In genomic region chr3:56813656-56813965, GRCh38 we compare ENCODE assay signal across 13 cellular contexts. TPM values are rescaled to one million over a fixed set of nuclear protein-coding genes. Genes with fewer than 3 reads are reported as not detected.
DNase-seq lines count a peak whose midpoint lies in the region; ATAC-seq, FAIRE-seq and TF ChIP-seq lines count a peak whose summit lies in the region.
"Had no signal": no experiment of that assay in that cellular context is flagged by ENCODE, and none has a peak within 500 bp of the region (broad histone marks: within the 10 kb centered on the region; RNA-seq: fewer than 3 reads in every experiment).

No MANE protein-coding gene starts in this region.

- no TSS peak for BruUV-seq in PC-9 (replicated peaks; lab: Mats Ljungman, UMichigan)

- H2AFZ ChIP-seq in PC-9, result no peak overlapping the region

- no peaks in the 10 kb centered on the region for H3K36me3 Mint-ChIP-seq in natural killer cell
- H3K36me3 Mint-ChIP-seq in natural killer cell treated with Interleukin-12 subunit alpha and Interleukin-12 subunit beta and Interleukin-15 and Interleukin-18, amount 100 ng/mL, for 72 hours, result no peaks in the 10 kb centered on the region
- H3K36me3 Mint-ChIP-seq in activated T-helper 1 cell treated with anti-CD3 and anti-CD28 coated beads, Interleukin-12 subunit alpha, Interleukin-12 subunit beta, Interleukin-2, Interleukin-4 antibody, amounts not matched to agents 30 ng/mL and 10 ng/mL and 1 ng/mL, durations not matched to agents 14 hours and 24 hours and 36 hours (ENCODE audit: low read depth), result no peaks in the 10 kb centered on the region

- no peaks in the 10 kb centered on the region for H3K36me3 ChIP-seq in PC-9 (ENCODE audit: low read depth)
- H3K36me3 ChIP-seq: BE2C, Peyer's patch had no signal

- peaks cover 20% of the 10 kb centered on the region for H3K79me2 ChIP-seq in PC-9 (ENCODE audit: low read depth)

- ATAC-seq in natural killer cell (no peak), GM19328 (IDR thresholded peaks at IDR 0.05; ENCODE audit: unreplicated experiment) (no peak)
- ATAC-seq in natural killer cell treated with Interleukin-12 subunit alpha and Interleukin-12 subunit beta and Interleukin-15 and Interleukin-18, amount 100 ng/mL, for 72 hours, result no peak
- ATAC-seq: psoas muscle had no signal

- H4K20me1 ChIP-seq in PC-9 (ENCODE audit: insufficient read depth), result no peaks in the 10 kb centered on the region

- H3F3A ChIP-seq in PC-9 (ENCODE audit: insufficient read depth, low read depth), result peaks cover 43% of the 10 kb centered on the region

- no peaks in the 10 kb centered on the region for H3K9me2 ChIP-seq in PC-9 (ENCODE audit: insufficient read depth)

- H3K27ac Mint-ChIP-seq in natural killer cell, result peak overlapping the region; percentile 16 to 48
- peak overlapping the region in 1 of 2 donors; percentile 51 for H3K27ac Mint-ChIP-seq in natural killer cell treated with Interleukin-12 subunit alpha and Interleukin-12 subunit beta and Interleukin-15 and Interleukin-18, amount 100 ng/mL, for 72 hours
- H3K27ac Mint-ChIP-seq in activated T-helper 1 cell treated with anti-CD3 and anti-CD28 coated beads, Interleukin-12 subunit alpha, Interleukin-12 subunit beta, Interleukin-2, Interleukin-4 antibody, amounts not matched to agents 30 ng/mL and 10 ng/mL and 1 ng/mL, durations not matched to agents 14 hours and 24 hours and 36 hours, result no peak overlapping the region

- no peak overlapping the region for H3K4me3 ChIP-seq in PC-9
- H3K4me3 ChIP-seq: Peyer's patch, psoas muscle had no signal

- TF ChIP-seq CTCF in natural killer cell (IDR thresholded peaks at IDR 0.05) (no peak), PC-9 (conservative IDR thresholded peaks at IDR 0.05) (no peak)

- H3K27me3 Mint-ChIP-seq in natural killer cell (ENCODE audit: low read depth in 2 of 2), result no peaks in the 10 kb centered on the region
- H3K27me3 Mint-ChIP-seq in natural killer cell treated with Interleukin-12 subunit alpha and Interleukin-12 subunit beta and Interleukin-15 and Interleukin-18, amount 100 ng/mL, for 72 hours, result no peaks in the 10 kb centered on the region
- H3K27me3 Mint-ChIP-seq in activated T-helper 1 cell treated with anti-CD3 and anti-CD28 coated beads, Interleukin-12 subunit alpha, Interleukin-12 subunit beta, Interleukin-2, Interleukin-4 antibody, amounts not matched to agents 30 ng/mL and 10 ng/mL and 1 ng/mL, durations not matched to agents 14 hours and 24 hours and 36 hours (ENCODE audit: insufficient read depth), result no peaks in the 10 kb centered on the region

- no peak for FAIRE-seq in urothelium cell line (lab: Jason Lieb, UNC)

- H3K4me1 ChIP-seq in PC-9 (replicated peaks; ENCODE audit: insufficient read depth), result peaks cover 56% of the 10 kb centered on the region
- H3K4me1 ChIP-seq: Peyer's patch had no signal

- H3K27me3 ChIP-seq in PC-9 (ENCODE audit: insufficient read depth, low read depth), result no peaks in the 10 kb centered on the region
- H3K27me3 ChIP-seq: BE2C, Peyer's patch had no signal

- peak overlapping the region; percentile 74 for H3K4me2 ChIP-seq in PC-9

- CTCF ChIA-PET in PC-9 (lab: Charles Lee), result interaction anchor here (1.1 kb wide), 2 partner anchors 10 to 12 kb away, joined by 3 to 13 read pairs; partner anchors contain the start of gene ARHGEF3

- H3K9me3 ChIP-seq in PC-9 (ENCODE audit: insufficient read depth, low read depth), result no peaks in the 10 kb centered on the region
- H3K9me3 ChIP-seq: BE2C, Peyer's patch, psoas muscle had no signal

- H3K4me3 Mint-ChIP-seq in natural killer cell, result no peak overlapping the region
- no peak overlapping the region for H3K4me3 Mint-ChIP-seq in natural killer cell treated with Interleukin-12 subunit alpha and Interleukin-12 subunit beta and Interleukin-15 and Interleukin-18, amount 100 ng/mL, for 72 hours
- no peak overlapping the region for H3K4me3 Mint-ChIP-seq in activated T-helper 1 cell treated with anti-CD3 and anti-CD28 coated beads, Interleukin-12 subunit alpha, Interleukin-12 subunit beta, Interleukin-2, Interleukin-4 antibody, amounts not matched to agents 30 ng/mL and 10 ng/mL and 1 ng/mL, durations not matched to agents 14 hours and 24 hours and 36 hours

- DNase-seq in natural killer cell, result no peak
- DNase-seq in natural killer cell treated with Interleukin-12 subunit alpha and Interleukin-12 subunit beta and Interleukin-15 and Interleukin-18, amount 100 ng/mL, for 72 hours (ENCODE audit: low spot score), result no peak
- no peak for DNase-seq in PC-9
- peak; percentile 24 to 30 for DNase-seq in dermis microvascular lymphatic vessel endothelial cell (ENCODE audit: low read depth in 2 of 2)
- DNase-seq in urothelium cell line (ENCODE audit: low spot score), result peak; percentile 44
- no peak for DNase-seq in activated T-helper 1 cell treated with anti-CD3 and anti-CD28 coated beads, Interleukin-12 subunit alpha, Interleukin-12 subunit beta, Interleukin-2, Interleukin-4 antibody, amounts not matched to agents 30 ng/mL and 10 ng/mL and 1 ng/mL, durations not matched to agents 14 hours and 24 hours and 36 hours (ENCODE audit: low spot score)
- no peak for DNase-seq in anterior cingulate cortex (lab: John Stamatoyannopoulos, UW)
- DNase-seq: BE2C, NCI-H1092 treated with DMSO at 0.1 percent for 48 hours, NCI-H510A, Peyer's patch, psoas muscle had no signal

- H3K27ac ChIP-seq in PC-9, result peak overlapping the region; percentile 54
- H3K27ac ChIP-seq: Peyer's patch, psoas muscle had no signal

- POLR2A ChIA-PET in PC-9 (lab: Charles Lee; ENCODE audit: unreplicated experiment), result interaction anchor here (0.6 to 0.7 kb wide), 4 partner anchors 80 to 131 kb away, joined by 3 to 20 read pairs (median 4); partner anchors contain the start of gene TASOR

- intact Hi-C loops in natural killer cell (cut with micrococcal nuclease) (no loop called here), PC-9 (cut with micrococcal nuclease; ENCODE audit: unreplicated experiment) (loop anchor here (5.0 kb wide), 2 partner anchors 39 to 114 kb away; no protein-coding TSS in a partner anchor)
- intact Hi-C loops in activated T-helper 1 cell treated with anti-CD3 and anti-CD28 coated beads, Interleukin-12 subunit alpha, Interleukin-12 subunit beta, Interleukin-2, Interleukin-4 antibody, amounts not matched to agents 30 ng/mL and 10 ng/mL and 1 ng/mL, durations not matched to agents 14 hours and 24 hours and 36 hours (cut with micrococcal nuclease), result no loop called here

- H3K4me1 Mint-ChIP-seq in natural killer cell, result peaks cover 41 to 55% of the 10 kb centered on the region in 2 donors
- H3K4me1 Mint-ChIP-seq in natural killer cell treated with Interleukin-12 subunit alpha and Interleukin-12 subunit beta and Interleukin-15 and Interleukin-18, amount 100 ng/mL, for 72 hours (ENCODE audit: low read depth in 2 of 2), result peaks cover 18 to 45% of the 10 kb centered on the region in 2 donors
- peaks cover 31% of the 10 kb centered on the region for H3K4me1 Mint-ChIP-seq in activated T-helper 1 cell treated with anti-CD3 and anti-CD28 coated beads, Interleukin-12 subunit alpha, Interleukin-12 subunit beta, Interleukin-2, Interleukin-4 antibody, amounts not matched to agents 30 ng/mL and 10 ng/mL and 1 ng/mL, durations not matched to agents 14 hours and 24 hours and 36 hours (ENCODE audit: low read depth)

- H3K9me3 Mint-ChIP-seq in natural killer cell, result no peaks in the 10 kb centered on the region
- no peaks in the 10 kb centered on the region for H3K9me3 Mint-ChIP-seq in natural killer cell treated with Interleukin-12 subunit alpha and Interleukin-12 subunit beta and Interleukin-15 and Interleukin-18, amount 100 ng/mL, for 72 hours
- H3K9me3 Mint-ChIP-seq in activated T-helper 1 cell treated with anti-CD3 and anti-CD28 coated beads, Interleukin-12 subunit alpha, Interleukin-12 subunit beta, Interleukin-2, Interleukin-4 antibody, amounts not matched to agents 30 ng/mL and 10 ng/mL and 1 ng/mL, durations not matched to agents 14 hours and 24 hours and 36 hours, result no peaks in the 10 kb centered on the region

RNA-seq across cellular contexts. Expression of gene ARHGEF3, which starts 11.9 kb away (rescaled TPM):
- total RNA-seq in natural killer cell (100 to 1,000 TPM; 112 to 211 (median 135) TPM), PC-9 (2021) (44.6 and 49.2 TPM in 2 replicates), dermis microvascular lymphatic vessel endothelial cell (8.3 and 10.6 TPM in 2 replicates)
- total RNA-seq in natural killer cell treated with Interleukin-12 subunit alpha and Interleukin-12 subunit beta and Interleukin-15 and Interleukin-18, amount 100 ng/mL, for 72 hours, result 100 to 1,000 TPM in 1 of 2 donors, 10 to 100 TPM in 1; 42.9 to 102 TPM
- 59.2 and 64.1 TPM in 2 replicates for total RNA-seq in activated T-helper 1 cell treated with anti-CD3 and anti-CD28 coated beads, Interleukin-12 subunit alpha, Interleukin-12 subunit beta, Interleukin-2, Interleukin-4 antibody, amounts not matched to agents 30 ng/mL and 10 ng/mL and 1 ng/mL, durations not matched to agents 14 hours and 24 hours and 36 hours

Comparison
In these comparisons a context has a peak if more than half of its experiments do, and no peak if none do; other contexts are left out.
1. DNase-seq: peak in dermis microvascular lymphatic vessel endothelial cell (2 of 2) and urothelium cell line (single experiment); none in natural killer cell (single experiment), natural killer cell treated with Interleukin-12 subunit alpha and Interleukin-12 subunit beta and Interleukin-15 and Interleukin-18, amount 100 ng/mL, for 72 hours (single experiment), PC-9 (0 of 2), activated T-helper 1 cell treated with anti-CD3 and anti-CD28 coated beads, Interleukin-12 subunit alpha, Interleukin-12 subunit beta, Interleukin-2, Interleukin-4 antibody, amounts not matched to agents 30 ng/mL and 10 ng/mL and 1 ng/mL, durations not matched to agents 14 hours and 24 hours and 36 hours (single experiment) and anterior cingulate cortex (0 of 58).